In genomic region chr17:63439682-63440081, GRCh38 we compare ENCODE assay signal across 10 cellular contexts. TPM values are rescaled to one million over a fixed set of nuclear protein-coding genes. Genes with fewer than 3 reads are reported as not detected.
A peak's percentile ranks its signal among the peaks of the same experiment; 100 is the strongest.
DNase-seq lines count a peak whose midpoint lies in the region; ATAC-seq, FAIRE-seq and TF ChIP-seq lines count a peak whose summit lies in the region.
"Had no signal": no experiment of that assay in that cellular context is flagged by ENCODE, and none has a peak within 500 bp of the region (broad histone marks: within the 10 kb centered on the region; RNA-seq: fewer than 3 reads in every experiment).

No MANE protein-coding gene starts in this region.

- H3K4me3 Mint-ChIP-seq in astrocyte (ENCODE audit: unreplicated experiment), result no peak overlapping the region
- H3K4me3 Mint-ChIP-seq in memory B cell, result no peak overlapping the region

- FAIRE-seq in astrocyte (lab: Jason Lieb, UNC), result peak; percentile 81

- no peak overlapping the region for H2BK120ac ChIP-seq in IMR-90 (ENCODE audit: low read depth, low read length)

- H3K9ac ChIP-seq in IMR-90 (ENCODE audit: low read depth, low read length) (no peak overlapping the region), astrocyte (ENCODE audit: low read length) (no peak overlapping the region)

- intact Hi-C loops in IMR-90 (cut with micrococcal nuclease) (no loop called here), A673 (cut with micrococcal nuclease; ENCODE audit: unreplicated experiment) (no loop called here)

- POLR2A ChIA-PET in IMR-90 (lab: Charles Lee; ENCODE audit: unreplicated experiment), result no interaction called here
- POLR2A ChIA-PET in A673 (lab: Charles Lee; ENCODE audit: low non-redundant PET), result no interaction called here

- H3K14ac ChIP-seq in IMR-90 (replicated peaks; ENCODE audit: low read depth, low read length), result peak overlapping the region; percentile 17; the same call in 1 of the 2 replicates

- H3K9me3 Mint-ChIP-seq in astrocyte (ENCODE audit: unreplicated experiment) (no peaks in the 10 kb centered on the region), memory B cell (no peaks in the 10 kb centered on the region)

- H3K4me1 ChIP-seq in IMR-90 (ENCODE audit: control insufficient read depth, insufficient read depth, low read length), result 0 out of 2 replicates have a peak, but pooled peaks cover 5% of the 10 kb centered on the region
- peaks cover 5% of the 10 kb centered on the region for H3K4me1 ChIP-seq in astrocyte (ENCODE audit: insufficient read depth, low read length)
- H3K4me1 ChIP-seq in HAP-1, result no peaks in the 10 kb centered on the region; the same call in 1 of the 2 replicates
- peaks cover 18% of the 10 kb centered on the region for H3K4me1 ChIP-seq in A673 (ENCODE audit: insufficient read depth, low read length, poor library complexity, severe bottlenecking)

- peak overlapping the region; percentile 18; the same call in 1 of the 2 replicates for H3K4ac ChIP-seq in IMR-90 (ENCODE audit: low read depth, low read length)

- H3K4me2 ChIP-seq in IMR-90 (ENCODE audit: low read depth, low read length) (peak overlapping the region; percentile 44; the same call in 1 of the 2 replicates), astrocyte (ENCODE audit: low read length) (peak overlapping the region; percentile 53)

- H3K4me3 ChIP-seq in IMR-90 (ENCODE audit: insufficient read depth, low read depth, low read length) (no peak overlapping the region), astrocyte (ENCODE audit: insufficient read depth, low read depth, low read length) (no peak overlapping the region), HAP-1 (no peak overlapping the region), A673 (ENCODE audit: low read depth, low read length, poor library complexity, severe bottlenecking) (no peak overlapping the region)

- H3K27ac ChIP-seq in IMR-90 (ENCODE audit: insufficient read depth, low read length) (no peak overlapping the region), astrocyte (ENCODE audit: low read depth, low read length) (no peak overlapping the region), A673 (ENCODE audit: low read depth, low read length, poor library complexity, severe bottlenecking) (no peak overlapping the region)

- TF ChIP-seq POLR2A in IMR-90 (IDR thresholded peaks at IDR 0.05; ENCODE audit: low read depth, low read length), result no peak

- no peak overlapping the region for H2BK20ac ChIP-seq in IMR-90 (ENCODE audit: low read depth, low read length)

- H2BK5ac ChIP-seq in IMR-90 (ENCODE audit: low read depth, low read length, poor library complexity, severe bottlenecking), result no peak overlapping the region

- no peaks in the 10 kb centered on the region for H4K20me1 ChIP-seq in IMR-90 (ENCODE audit: insufficient read depth, low read length)
- H4K20me1 ChIP-seq in astrocyte (ENCODE audit: insufficient read depth, low read length), result no peaks in the 10 kb centered on the region

- H4K91ac ChIP-seq in IMR-90 (ENCODE audit: insufficient read depth, low read depth, low read length), result no peak overlapping the region

- H3K23ac ChIP-seq in IMR-90 (ENCODE audit: low read depth, low read length), result no peak overlapping the region

- H3K27ac Mint-ChIP-seq in astrocyte (ENCODE audit: unreplicated experiment) (no peak overlapping the region), memory B cell (peak overlapping the region; percentile 73)

- H3K56ac ChIP-seq in IMR-90 (ENCODE audit: extremely low read depth, insufficient read depth, low read length), result no peak overlapping the region

- no peaks in the 10 kb centered on the region for H3K27me3 ChIP-seq in IMR-90 (ENCODE audit: control insufficient read depth, insufficient read depth, low read length)
- H3K27me3 ChIP-seq in astrocyte (ENCODE audit: insufficient read depth, low read length), result no peaks in the 10 kb centered on the region
- no peaks in the 10 kb centered on the region for H3K27me3 ChIP-seq in HAP-1 (ENCODE audit: low read depth)
- H3K27me3 ChIP-seq in A673 (replicated peaks; ENCODE audit: insufficient read depth, low read depth, low read length, poor library complexity), result no peaks in the 10 kb centered on the region

- DNase-seq in AG08396 (ENCODE audit: low spot score) (peak; percentile 67), IMR-90 (peak; percentile 51), astrocyte (ENCODE audit: low read depth) (peak; percentile 30), memory B cell (ENCODE audit: low spot score in 2 of 2) (no peak), iPS-NIHi11 (ENCODE audit: low spot score) (no peak), HAP-1 (ENCODE audit: low spot score in 2 of 2) (no peak), A673 (ENCODE audit: low spot score) (no peak)
- DNase-seq in activated CD4-positive, CD25-positive, alpha-beta regulatory T cell (lab: John Stamatoyannopoulos, UW), result no peak
- DNase-seq: activated CD8-positive, alpha-beta memory T cell treated with anti-CD3 and anti-CD28 coated beads for 24 hours; NCI-H2081 treated with DMSO at 0.1 percent for 48 hours had no signal

- H2AFZ ChIP-seq in IMR-90 (replicated peaks; ENCODE audit: low read length, poor library complexity) (no peak overlapping the region), astrocyte (ENCODE audit: low read depth, low read length) (no peak overlapping the region)

- TF ChIP-seq CTCF in IMR-90 (conservative IDR thresholded peaks at IDR 0.05; ENCODE audit: low read depth, low read length) (no peak), astrocyte (IDR thresholded peaks at IDR 0.05; ENCODE audit: insufficient read depth, low read depth, low read length) (no peak), A673 (conservative IDR thresholded peaks at IDR 0.05; ENCODE audit: low read depth, low read length) (no peak)

- peak overlapping the region; percentile 45; the same call in 1 of the 2 replicates for H4K5ac ChIP-seq in IMR-90 (ENCODE audit: low read depth, low read length)

- peaks cover 6% of the 10 kb centered on the region for H3K4me1 Mint-ChIP-seq in astrocyte (ENCODE audit: low read depth, unreplicated experiment)
- peaks cover 10% of the 10 kb centered on the region for H3K4me1 Mint-ChIP-seq in memory B cell

- no peaks in the 10 kb centered on the region for H3K79me2 ChIP-seq in astrocyte (ENCODE audit: insufficient read depth, low read length)

- BruUV-seq in IMR-90 (replicated peaks; lab: Mats Ljungman, UMichigan), result no TSS peak
- BruUV-seq in A673 (replicated peaks; lab: Mats Ljungman, UMichigan), result no TSS peak

- no peaks in the 10 kb centered on the region for H3K79me1 ChIP-seq in IMR-90 (ENCODE audit: low read depth in 1 of 2, low read length in 2 of 2)

- dilution Hi-C loops in IMR-90 (cut with HindIII; ENCODE audit: low sequenced_read_pairs, unreplicated experiment), result no loop called here

- H2AK9ac ChIP-seq in IMR-90 (replicated peaks; ENCODE audit: low read depth, low read length, poor library complexity), result no peak overlapping the region

- peaks cover 8% of the 10 kb centered on the region for H3K27me3 Mint-ChIP-seq in astrocyte (ENCODE audit: low read depth, unreplicated experiment)
- no peaks in the 10 kb centered on the region for H3K27me3 Mint-ChIP-seq in memory B cell

- H3K36me3 Mint-ChIP-seq in astrocyte (ENCODE audit: low read depth, unreplicated experiment) (no peaks in the 10 kb centered on the region), memory B cell (no peaks in the 10 kb centered on the region)

- H3K9me1 ChIP-seq in IMR-90 (ENCODE audit: insufficient read depth, low read length), result peaks cover 5% of the 10 kb centered on the region; the same call in 1 of the 2 replicates

- CTCF ChIA-PET in IMR-90 (lab: Yijun Ruan, JAX) (interaction anchor here (0.9 to 1.4 kb wide), 3 partner anchors 21 to 173 kb away, joined by 3 to 6 read pairs (median 3); no protein-coding TSS in a partner anchor), A673 (lab: Charles Lee) (no interaction called here)

- no peak for TF ChIP-seq RAD21 in IMR-90 (IDR thresholded peaks at IDR 0.05; ENCODE audit: low read length)

- ATAC-seq in IMR-90 (ENCODE audit: low read depth) (no peak), memory B cell (ENCODE audit: low read depth) (no peak)

- H3K18ac ChIP-seq in IMR-90 (ENCODE audit: low read depth, low read length), result 0 out of 2 replicates have a peak overlapping the region, but pooled peaks have one; percentile 0

- H2AK5ac ChIP-seq in IMR-90 (ENCODE audit: low read depth, low read length), result peak overlapping the region; percentile 53; the same call in 1 of the 2 replicates

- no peaks in the 10 kb centered on the region for H3K9me3 ChIP-seq in IMR-90 (ENCODE audit: control insufficient read depth, insufficient read depth, low read length)
- H3K9me3 ChIP-seq in astrocyte (ENCODE audit: insufficient read depth, low read depth, low read length), result no peaks in the 10 kb centered on the region
- H3K9me3 ChIP-seq in HAP-1, result no peaks in the 10 kb centered on the region
- no peaks in the 10 kb centered on the region for H3K9me3 ChIP-seq in A673 (ENCODE audit: low read depth, low read length, poor library complexity, severe bottlenecking)

- in situ Hi-C loops in IMR-90 (cut with MboI; ENCODE audit: low sequenced_read_pairs), result no loop called here
- in situ Hi-C loops in HAP-1 (cut with MboI; ENCODE audit: low sequenced_read_pairs), result no loop called here

- 86% methylated on average over 5 of the region's 8 CpGs; no CpG with 5 or more reads in 1 of the 2 experiments for WGBS in IMR-90 (ENCODE audit: extremely low coverage in 2 of 2, insufficient read length in 1 of 2), 2 experiments

- H2BK15ac ChIP-seq in IMR-90 (ENCODE audit: low read depth, low read length), result no peak overlapping the region

- H3K36me3 ChIP-seq in IMR-90 (ENCODE audit: control insufficient read depth, insufficient read depth, low read length) (no peaks in the 10 kb centered on the region), astrocyte (ENCODE audit: insufficient read depth, low read length) (no peaks in the 10 kb centered on the region), HAP-1 (replicated peaks) (no peaks in the 10 kb centered on the region; the same call in 1 of the 2 replicates), A673 (ENCODE audit: insufficient read depth, low read length, poor library complexity, severe bottlenecking) (no peaks in the 10 kb centered on the region)

- peak overlapping the region in 1 of 2 experiments; percentile 76; a peak in 1 of 4 replicates for H4K8ac ChIP-seq in IMR-90 (ENCODE audit: low read depth in 2 of 2, low read length in 2 of 2)

TF ChIP-seq in IMR-90, 13 proteins besides CTCF, POLR2A, EP300 and RAD21 (continues in another document):
- TF ChIP-seq CHD1 (IDR thresholded peaks at IDR 0.05; ENCODE audit: low read depth, low read length) (no peak), FOS (IDR thresholded peaks at IDR 0.05; ENCODE audit: low read depth, low read length) (no peak), BHLHE40 (IDR thresholded peaks at IDR 0.05; ENCODE audit: low read depth, low read length) (no peak)

RNA-seq across cellular contexts. Expression of gene CYB561, which starts 6.4 kb away (rescaled TPM):
- total RNA-seq in IMR-90 (2012; rRNA removed), result 1.1 and 2.5 TPM in 2 replicates
- polyA plus RNA-seq in IMR-90 (2012; rRNA removed), result 3.0 and 3.8 TPM in 2 replicates
- polyA plus RNA-seq in IMR-90 (2012; cell fraction: cytosol; rRNA removed), result 1.8 and 5.0 TPM in 2 replicates
- 2.9 and 8.1 TPM in 2 replicates for polyA plus RNA-seq in IMR-90 (2012; cell fraction: nucleus; rRNA removed; ENCODE audit: low replicate concordance)
- total RNA-seq in astrocyte, result 8.1 and 8.3 TPM in 2 replicates
- 28.8 and 29.1 TPM in 2 replicates for total RNA-seq in A673 (2021)

RNA-seq across cellular contexts. Expression of gene ACE, which starts 37.2 kb away (rescaled TPM):
- 1.4 TPM in 2 replicates for total RNA-seq in IMR-90 (2012; rRNA removed)
- polyA plus RNA-seq in IMR-90 (2012; rRNA removed), result 3.5 and 5.8 TPM in 2 replicates
- polyA plus RNA-seq in IMR-90 (2012; cell fraction: cytosol; rRNA removed), result 4.0 and 5.5 TPM in 2 replicates
- 10.1 and 21.1 TPM in 2 replicates for polyA plus RNA-seq in IMR-90 (2012; cell fraction: nucleus; rRNA removed; ENCODE audit: low replicate concordance)
- total RNA-seq in astrocyte, result 0.87 and 1.0 TPM in 2 replicates
- total RNA-seq in A673 (2021), result 2.1 and 2.6 TPM in 2 replicates

Comparison
In these comparisons a context has a peak if more than half of its experiments do, and no peak if none do; other contexts are left out.
1. DNase-seq: peak in AG08396 (single experiment), IMR-90 (single experiment) and astrocyte (single experiment); none in memory B cell (0 of 2), activated CD4-positive, CD25-positive, alpha-beta regulatory T cell (0 of 4), iPS-NIHi11 (single experiment), HAP-1 (0 of 2) and A673 (single experiment).